16 cellular contexts compared by ENCODE assay signal in the genomic region with DNA sequence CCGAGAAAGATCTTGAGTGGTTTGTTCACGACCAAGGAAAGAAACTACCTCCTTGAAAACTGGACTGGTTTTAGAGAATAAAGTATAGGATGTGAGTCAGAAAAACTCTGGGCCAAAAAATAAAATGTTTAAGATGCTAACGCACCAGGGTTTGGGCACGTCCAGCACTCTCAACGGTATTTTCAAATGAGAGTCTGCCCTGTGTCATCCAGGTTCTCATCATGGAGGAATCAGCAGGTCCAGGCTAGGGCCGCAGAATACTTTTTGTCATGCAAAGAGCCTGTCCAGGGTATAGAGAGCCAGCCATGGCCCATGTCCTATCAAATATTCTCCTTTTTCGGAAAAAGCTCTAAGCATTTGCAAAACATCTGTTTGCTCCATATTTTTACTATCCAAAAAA. TPM values are rescaled to one million over a fixed set of nuclear protein-coding genes. Genes with fewer than 3 reads are reported as not detected.
DNase-seq lines count a peak whose midpoint lies in the region; ATAC-seq, FAIRE-seq and TF ChIP-seq lines count a peak whose summit lies in the region.
"Had no signal": no experiment of that assay in that cellular context is flagged by ENCODE, and none has a peak within 500 bp of the region (broad histone marks: within the 10 kb centered on the region; RNA-seq: fewer than 3 reads in every experiment).

No MANE protein-coding gene starts in this region.

- no peak for ATAC-seq in Panc1
- ATAC-seq in pancreas = no peak

- BruUV-seq in Panc1 (replicated peaks; lab: Mats Ljungman, UMichigan) = TSS peak; percentile 71

- peak overlapping the region; percentile 94 for H3K4me2 ChIP-seq in BLaER1
- peak overlapping the region; percentile 97 for H3K4me2 ChIP-seq in osteoblast (ENCODE audit: insufficient read depth, low read length)

- no peak overlapping the region for H2AFZ ChIP-seq in osteoblast (ENCODE audit: low read length)

- intact Hi-C loops in Panc1 (cut with micrococcal nuclease; ENCODE audit: unreplicated experiment) = no loop called here
- intact Hi-C loops in pancreas (cut with DNase I) = loop anchor here in 1 of 3 donors (5.0 kb wide), 1 partner anchor 95 kb away; no protein-coding TSS in a partner anchor

- H3K36me3 ChIP-seq in BLaER1 (peaks cover 40% of the 10 kb centered on the region), Panc1 (ENCODE audit: control insufficient read depth, insufficient read depth, low read length) (no peaks in the 10 kb centered on the region; the same call in none of the 2 replicates), osteoblast (ENCODE audit: insufficient read depth, low read length) (no peaks in the 10 kb centered on the region), pancreas (no peaks in the 10 kb centered on the region)
- H3K36me3 ChIP-seq: right atrium auricular region, tibial nerve had no signal

- WGBS in pancreas, 2 donors = 64 to 84% methylated on average over 7 of the region's 7 CpGs

- TF ChIP-seq CTCF in Panc1 (IDR thresholded peaks at IDR 0.05) (no peak), fibroblast of mammary gland (conservative IDR thresholded peaks at IDR 0.05; ENCODE audit: control insufficient read depth, insufficient read depth, low read depth, low read length) (no peak), osteoblast (IDR thresholded peaks at IDR 0.05; ENCODE audit: extremely low read depth, low read depth, low read length) (no peak), pancreas (IDR thresholded peaks at IDR 0.05) (no peak)

- no peaks in the 10 kb centered on the region for H3K27me3 ChIP-seq in BLaER1
- no peaks in the 10 kb centered on the region for H3K27me3 ChIP-seq in Panc1 (ENCODE audit: control insufficient read depth, insufficient read depth, low read length)
- H3K27me3 ChIP-seq in osteoblast (ENCODE audit: insufficient read depth, low read length) = no peaks in the 10 kb centered on the region
- no peaks in the 10 kb centered on the region for H3K27me3 ChIP-seq in pancreas
- H3K27me3 ChIP-seq: right atrium auricular region had no signal

- CTCF ChIA-PET in Panc1 (lab: Charles Lee) = no interaction called here

- H3K4me3 ChIP-seq in BLaER1 (peak overlapping the region; percentile 95), Panc1 (ENCODE audit: low read depth in 2 of 2, low read length in 2 of 2) (peak overlapping the region; percentile 69 to 83), fibroblast of mammary gland (ENCODE audit: control insufficient read depth, low read depth, low read length) (peak overlapping the region; percentile 22), osteoblast (ENCODE audit: insufficient read depth, low read length) (no peak overlapping the region), pancreas (peak overlapping the region in 2 of 4 donors; percentile 73 to 87)

- no peak for FAIRE-seq in pancreas (lab: Jason Lieb, UNC)

- peak overlapping the region; percentile 96 for H3K9ac ChIP-seq in BLaER1

- H3K4me1 ChIP-seq in BLaER1 (peaks cover 74% of the 10 kb centered on the region), Panc1 (ENCODE audit: control insufficient read depth, insufficient read depth, low read length) (peaks cover 31% of the 10 kb centered on the region), osteoblast (ENCODE audit: insufficient read depth, low read length) (peaks cover 29% of the 10 kb centered on the region), pancreas (peaks cover 0 to 27% (median 2%) of the 10 kb centered on the region in 3 donors)

- in situ Hi-C loops in Panc1 (cut with HindIII; ENCODE audit: low pct_unique_long_range_greater_than_20kb, low sequenced_read_pairs) = no loop called here

- H4K20me1 ChIP-seq in BLaER1 (peaks cover 66% of the 10 kb centered on the region), osteoblast (ENCODE audit: insufficient read depth, low read length) (peaks cover 38% of the 10 kb centered on the region)

- H3K27ac ChIP-seq in BLaER1 = peak overlapping the region; percentile 95
- H3K27ac ChIP-seq in Panc1 (ENCODE audit: low read length) = peak overlapping the region; percentile 93
- no peak overlapping the region for H3K27ac ChIP-seq in osteoblast (ENCODE audit: low read depth, low read length)
- no peak overlapping the region for H3K27ac ChIP-seq in pancreas
- H3K27ac ChIP-seq: right atrium auricular region had no signal

- POLR2A ChIA-PET in Panc1 (lab: Charles Lee) = no interaction called here

- H3K9me3 ChIP-seq in BLaER1 = 0 out of 2 replicates have a peak, but pooled peaks cover 5% of the 10 kb centered on the region
- no peaks in the 10 kb centered on the region for H3K9me3 ChIP-seq in Panc1 (ENCODE audit: control insufficient read depth, insufficient read depth, low read depth, low read length)
- no peaks in the 10 kb centered on the region for H3K9me3 ChIP-seq in osteoblast (ENCODE audit: low read depth, low read length)
- no peaks in the 10 kb centered on the region for H3K9me3 ChIP-seq in pancreas
- H3K9me3 ChIP-seq: right atrium auricular region, tibial nerve had no signal

- H3K79me2 ChIP-seq in osteoblast (ENCODE audit: insufficient read depth, low read length) = peaks cover 33% of the 10 kb centered on the region

- DNase-seq in Panc1 (ENCODE audit: low read depth, low spot score) (no peak), fibroblast of mammary gland (ENCODE audit: low read depth) (peak; percentile 59), osteoblast (ENCODE audit: insufficient read length, low spot score, missing footprints) (peak; percentile 43), DMS53 (lab: John Stamatoyannopoulos, UW) (no peak), pancreas (no peak), DMS79 (lab: John Stamatoyannopoulos, UW) (no peak), NCI-H524 treated with DMSO at 0.1 percent for 48 hours (lab: John Stamatoyannopoulos, UW) (no peak)
- DNase-seq: activated effector memory CD4-positive, alpha-beta T cell treated with Interleukin-2 at 50 U/mL for 16 hours; AML-193; cerebellar nuclear complex; NCI-H1092 treated with DMSO at 0.1 percent for 48 hours; NCI-H774; SW 1271 had no signal

RNA-seq across cellular contexts. Expression of a gene that starts 2.4 kb away (rescaled TPM):
- total RNA-seq in Panc1 (2021; ENCODE audit: unreplicated experiment) (126 TPM), osteoblast (60.7 and 68.8 TPM in 2 replicates), pancreas (10 to 100 TPM; 25.2 to 35.0 (median 30.7) TPM)
- 134 TPM for polyA plus RNA-seq in Panc1 (2012; ENCODE audit: insufficient read length)
- polyA plus RNA-seq in pancreas = 10 to 100 TPM; 17.4 to 20.9 TPM

RNA-seq across cellular contexts. Expression of a gene that starts 19.8 kb away (rescaled TPM):
- total RNA-seq in Panc1 (2021; ENCODE audit: unreplicated experiment) = 10.2 TPM
- polyA plus RNA-seq in Panc1 (2012; ENCODE audit: insufficient read length) = 10.7 TPM
- 10.5 and 10.6 TPM in 2 replicates for total RNA-seq in osteoblast
- total RNA-seq in pancreas = 1 to 10 TPM; 3.1 to 6.0 (median 4.6) TPM
- 1 to 10 TPM; 3.9 to 6.5 TPM for polyA plus RNA-seq in pancreas

Comparison
In these comparisons a context has a peak if more than half of its experiments do, and no peak if none do; other contexts are left out.
1. H3K27ac ChIP-seq: peak in BLaER1 (single experiment) and Panc1 (single experiment); none in osteoblast (single experiment) and pancreas (0 of 4).
2. DNase-seq: peak in fibroblast of mammary gland (single experiment) and osteoblast (single experiment); none in Panc1 (single experiment), DMS53 (single experiment), pancreas (0 of 6), DMS79 (single experiment) and NCI-H524 treated with DMSO at 0.1 percent for 48 hours (single experiment).